ENCODE assay signal across 1 cellular context in the genomic region with DNA sequence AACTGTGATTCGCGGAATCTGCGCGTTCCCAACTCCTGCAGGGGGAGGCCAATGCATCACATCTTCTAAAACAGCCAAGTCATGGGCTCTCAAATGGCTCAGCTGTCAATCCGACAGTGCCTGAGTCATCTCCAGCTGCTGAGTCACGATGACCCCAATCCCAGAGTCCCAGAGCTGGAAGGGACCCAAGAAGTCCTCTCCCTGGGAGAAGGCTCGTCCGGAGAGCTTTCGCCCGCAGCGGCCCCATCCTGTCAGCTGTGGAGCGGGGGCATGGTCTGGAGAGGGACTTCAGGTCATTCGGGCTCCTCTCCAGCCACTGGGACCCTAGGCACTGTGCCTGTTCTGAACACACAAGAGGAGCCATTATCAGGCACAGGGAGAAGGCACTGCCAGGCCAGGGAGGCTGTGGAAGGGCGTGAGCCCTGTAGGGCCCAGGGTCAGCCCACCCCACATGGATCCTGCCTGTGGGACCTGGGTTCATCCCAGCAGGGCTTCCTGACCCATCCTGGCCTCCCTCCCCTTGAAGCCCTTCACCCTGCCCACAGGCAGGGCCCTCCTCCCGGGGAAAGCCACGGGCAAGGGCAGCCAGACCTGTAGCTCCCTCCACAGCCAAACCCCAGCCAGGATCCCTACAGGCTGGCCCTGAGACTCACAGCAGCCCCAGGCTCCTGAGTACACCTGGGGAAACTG.
TF ChIP-seq lines count a peak whose summit lies in the region.

No MANE protein-coding gene starts in this region.

TF ChIP-seq in H1, 55 proteins besides CTCF, POLR2A, EP300 and RAD21 (continued from another document):
- TF ChIP-seq, protein P1, sequence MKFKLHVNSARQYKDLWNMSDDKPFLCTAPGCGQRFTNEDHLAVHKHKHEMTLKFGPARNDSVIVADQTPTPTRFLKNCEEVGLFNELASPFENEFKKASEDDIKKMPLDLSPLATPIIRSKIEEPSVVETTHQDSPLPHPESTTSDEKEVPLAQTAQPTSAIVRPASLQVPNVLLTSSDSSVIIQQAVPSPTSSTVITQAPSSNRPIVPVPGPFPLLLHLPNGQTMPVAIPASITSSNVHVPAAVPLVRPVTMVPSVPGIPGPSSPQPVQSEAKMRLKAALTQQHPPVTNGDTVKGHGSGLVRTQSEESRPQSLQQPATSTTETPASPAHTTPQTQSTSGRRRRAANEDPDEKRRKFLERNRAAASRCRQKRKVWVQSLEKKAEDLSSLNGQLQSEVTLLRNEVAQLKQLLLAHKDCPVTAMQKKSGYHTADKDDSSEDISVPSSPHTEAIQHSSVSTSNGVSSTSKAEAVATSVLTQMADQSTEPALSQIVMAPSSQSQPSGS (IDR thresholded peaks at IDR 0.05; ENCODE audit: low read length): no peak
- peak; percentile 34; the same call in 1 of the 2 replicates for TF ChIP-seq MAFK (IDR thresholded peaks at IDR 0.05; ENCODE audit: low read depth, low read length)
- no peak for TF ChIP-seq HDAC2 (IDR thresholded peaks at IDR 0.05; ENCODE audit: borderline replicate concordance in 1 of 2, low read depth in 2 of 2, low read length in 2 of 2)
- TF ChIP-seq POU5F1 (IDR thresholded peaks at IDR 0.05; ENCODE audit: low read depth, low read length): no peak
- TF ChIP-seq EGR1 (IDR thresholded peaks at IDR 0.05; ENCODE audit: borderline replicate concordance, low read depth, low read length): no peak
- TF ChIP-seq BACH1 (IDR thresholded peaks at IDR 0.05; ENCODE audit: low read length): peak; percentile 81
- TF ChIP-seq ASH2L (IDR thresholded peaks at IDR 0.05; ENCODE audit: low read length): no peak
- no peak for TF ChIP-seq CTBP2 (IDR thresholded peaks at IDR 0.05; ENCODE audit: borderline replicate concordance, insufficient read depth, insufficient read length, low read length)
- no peak for TF ChIP-seq TCF12 (IDR thresholded peaks at IDR 0.05; ENCODE audit: low read depth, low read length)
- no peak for TF ChIP-seq SUZ12 (IDR thresholded peaks at IDR 0.05; ENCODE audit: low read length)
- no peak for TF ChIP-seq SRF (IDR thresholded peaks at IDR 0.05; ENCODE audit: low read depth, low read length)
- TF ChIP-seq KDM5A (IDR thresholded peaks at IDR 0.05; ENCODE audit: low read length): no peak
- TF ChIP-seq TEAD4 (IDR thresholded peaks at IDR 0.05; ENCODE audit: low read depth, low read length): no peak
